Comparison of ENCODE assay signal across 13 cellular contexts in genomic region chr19:1134431-1134830, GRCh38. TPM values are rescaled to one million over a fixed set of nuclear protein-coding genes. Genes with fewer than 3 reads are reported as not detected.
DNase-seq lines count a peak whose midpoint lies in the region; ATAC-seq and TF ChIP-seq lines count a peak whose summit lies in the region.
"Had no signal": no experiment of that assay in that cellular context is flagged by ENCODE, and none has a peak within 500 bp of the region (broad histone marks: within the 10 kb centered on the region; RNA-seq: fewer than 3 reads in every experiment).

No MANE protein-coding gene starts in this region.

- no peaks in the 10 kb centered on the region for H4K20me1 ChIP-seq in GM23338 (replicated peaks; ENCODE audit: insufficient read depth)

- no peaks in the 10 kb centered on the region for H3K27me3 ChIP-seq in GM23338 (ENCODE audit: insufficient read depth)
- H3K27me3 ChIP-seq: brain microvascular endothelial cell, MG63 had no signal

- H3K27me3 Mint-ChIP-seq in activated CD4-positive, alpha-beta T cell treated with anti-CD3 and anti-CD28 coated beads, Interleukin-2, amount 10 ng/mL, durations not matched to agents 24 days and 14 days = no peaks in the 10 kb centered on the region
- no peaks in the 10 kb centered on the region for H3K27me3 Mint-ChIP-seq in activated naive CD8-positive, alpha-beta T cell
- peaks cover 19% of the 10 kb centered on the region for H3K27me3 Mint-ChIP-seq in GM23338 (ENCODE audit: insufficient read depth, low read depth, poor library complexity)

- H3K4me3 ChIP-seq in fibroblast of pulmonary artery (replicated peaks; ENCODE audit: low read depth, low read length) (no peak overlapping the region), skin epidermis (no peak overlapping the region), GM23338 (no peak overlapping the region)
- H3K4me3 ChIP-seq: MG63 had no signal

- no peaks in the 10 kb centered on the region for H3K9me2 ChIP-seq in GM23338 (ENCODE audit: insufficient read depth)

- TF ChIP-seq CTCF in fibroblast of pulmonary artery (IDR thresholded peaks at IDR 0.05; ENCODE audit: low read length, missing control alignments) = no peak
- TF ChIP-seq CTCF in GM23338 (conservative IDR thresholded peaks at IDR 0.05; ENCODE audit: low read depth in 2 of 2) = no peak

- H3K79me2 ChIP-seq in GM23338 (replicated peaks; ENCODE audit: insufficient read depth) = no peaks in the 10 kb centered on the region

- H3K9me3 Mint-ChIP-seq in activated CD4-positive, alpha-beta T cell treated with anti-CD3 and anti-CD28 coated beads, Interleukin-2, amount 10 ng/mL, durations not matched to agents 24 days and 14 days = no peaks in the 10 kb centered on the region
- no peaks in the 10 kb centered on the region for H3K9me3 Mint-ChIP-seq in activated naive CD8-positive, alpha-beta T cell (ENCODE audit: low read depth)
- H3K9me3 Mint-ChIP-seq in GM23338 = no peaks in the 10 kb centered on the region
- H3K9me3 Mint-ChIP-seq: endodermal cell had no signal

- H3K4me2 ChIP-seq in GM23338 = no peak overlapping the region

- no peaks in the 10 kb centered on the region; the same call in 1 of the 2 replicates for H3F3A ChIP-seq in GM23338 (replicated peaks; ENCODE audit: low read depth)

- no peaks in the 10 kb centered on the region for H3K36me3 ChIP-seq in GM23338 (ENCODE audit: insufficient read depth)
- H3K36me3 ChIP-seq: brain microvascular endothelial cell had no signal

- H3K27ac Mint-ChIP-seq in activated CD4-positive, alpha-beta T cell treated with anti-CD3 and anti-CD28 coated beads, Interleukin-2, amount 10 ng/mL, durations not matched to agents 24 days and 14 days = peak overlapping the region; percentile 53
- peak overlapping the region; percentile 58 for H3K27ac Mint-ChIP-seq in activated naive CD8-positive, alpha-beta T cell
- H3K27ac Mint-ChIP-seq in GM23338 = no peak overlapping the region
- H3K27ac Mint-ChIP-seq: endodermal cell had no signal

- H3K4me1 Mint-ChIP-seq in activated CD4-positive, alpha-beta T cell treated with anti-CD3 and anti-CD28 coated beads, Interleukin-2, amount 10 ng/mL, durations not matched to agents 24 days and 14 days = peaks cover 18% of the 10 kb centered on the region
- H3K4me1 Mint-ChIP-seq in activated naive CD8-positive, alpha-beta T cell (ENCODE audit: low read depth) = peaks cover 13% of the 10 kb centered on the region
- peaks cover 6% of the 10 kb centered on the region for H3K4me1 Mint-ChIP-seq in GM23338
- H3K4me1 Mint-ChIP-seq: endodermal cell had no signal

- H3K27ac ChIP-seq in skin epidermis (peak overlapping the region in 16 of 21 experiments; percentile 95 to 100 (median 98)), GM23338 (ENCODE audit: low read depth) (no peak overlapping the region)
- H3K27ac ChIP-seq: brain microvascular endothelial cell had no signal

- H2AFZ ChIP-seq in GM23338 = no peak overlapping the region

- peaks cover 14% of the 10 kb centered on the region for H3K36me3 Mint-ChIP-seq in activated CD4-positive, alpha-beta T cell treated with anti-CD3 and anti-CD28 coated beads, Interleukin-2, amount 10 ng/mL, durations not matched to agents 24 days and 14 days (ENCODE audit: low read depth)
- no peaks in the 10 kb centered on the region for H3K36me3 Mint-ChIP-seq in activated naive CD8-positive, alpha-beta T cell
- H3K36me3 Mint-ChIP-seq in GM23338 (ENCODE audit: low read depth) = no peaks in the 10 kb centered on the region

- intact Hi-C loops in activated CD4-positive, alpha-beta T cell treated with anti-CD3 and anti-CD28 coated beads, Interleukin-2, amount 10 ng/mL, durations not matched to agents 24 days and 14 days (cut with micrococcal nuclease) = loop anchor here (5.0 kb wide), 2 partner anchors 38 to 58 kb away; partner anchors contain the start of gene SBNO2

- no peak for ATAC-seq in GM23338
- ATAC-seq: activated CD4-positive, CD25-positive, alpha-beta regulatory T cell treated with anti-CD3 and anti-CD28 coated beads, Interleukin-2, amount 50 U/mL, for 24 hours had no signal

- no peak for DNase-seq in activated CD4-positive, alpha-beta T cell treated with anti-CD3 and anti-CD28 coated beads, Interleukin-2, amount 10 ng/mL, durations not matched to agents 24 days and 14 days
- no peak for DNase-seq in activated CD4-positive, alpha-beta T cell treated with anti-CD3 and anti-CD28 coated beads, Interleukin-2, amount 50 U/mL, for 48 hours
- DNase-seq in fibroblast of pulmonary artery (ENCODE audit: low read depth) (peak; percentile 59), NCI-H446 (lab: John Stamatoyannopoulos, UW) (no peak), GM23338 (ENCODE audit: low spot score) (no peak)
- DNase-seq in activated CD8-positive, alpha-beta memory T cell treated with anti-CD3 and anti-CD28 coated beads, Interleukin-2, amount 50 U/mL, for 4 hours = no peak
- DNase-seq: brain microvascular endothelial cell, endodermal cell, MG63, NCI-H2029 had no signal

- 0 out of 2 replicates have a peak, but pooled peaks cover 3% of the 10 kb centered on the region for H3K4me1 ChIP-seq in GM23338 (ENCODE audit: insufficient read depth)

- no peak overlapping the region for H3K4me3 Mint-ChIP-seq in activated CD4-positive, alpha-beta T cell treated with anti-CD3 and anti-CD28 coated beads, Interleukin-2, amount 10 ng/mL, durations not matched to agents 24 days and 14 days
- H3K4me3 Mint-ChIP-seq in activated naive CD8-positive, alpha-beta T cell = no peak overlapping the region
- no peak overlapping the region for H3K4me3 Mint-ChIP-seq in GM23338
- H3K4me3 Mint-ChIP-seq: endodermal cell had no signal

TF ChIP-seq in GM23338, 12 proteins besides CTCF, POLR2A, EP300 and RAD21:
- no peak for TF ChIP-seq ZNF114 (CRISPR knock-in tag; IDR thresholded peaks at IDR 0.05)

RNA-seq across cellular contexts. Expression of gene GPX4, which starts 30.6 kb away (rescaled TPM):
- 225 and 239 TPM in 2 replicates for total RNA-seq in activated CD4-positive, alpha-beta T cell treated with anti-CD3 and anti-CD28 coated beads, Interleukin-2, amount 10 ng/mL, durations not matched to agents 24 days and 14 days
- total RNA-seq in GM23338 (2014; rRNA removed; shearing (Covaris generic)) = 284 and 351 TPM in 2 replicates
- 543 and 573 TPM in 2 replicates for polyA plus RNA-seq in GM23338 (2016; fragmentation: Nextera tagmentation; extraction: Ambion mirVana)

RNA-seq across cellular contexts. Expression of gene POLR2E, which starts 39.3 kb away (rescaled TPM):
- total RNA-seq in activated CD4-positive, alpha-beta T cell treated with anti-CD3 and anti-CD28 coated beads, Interleukin-2, amount 10 ng/mL, durations not matched to agents 24 days and 14 days = 273 and 274 TPM in 2 replicates
- 257 and 303 TPM in 2 replicates for total RNA-seq in GM23338 (2014; rRNA removed; shearing (Covaris generic))
- polyA plus RNA-seq in GM23338 (2016; fragmentation: Nextera tagmentation; extraction: Ambion mirVana) = 254 and 286 TPM in 2 replicates

RNA-seq across cellular contexts. Expression of gene SBNO2, which starts 39.6 kb away (rescaled TPM):
- 97.1 and 98.9 TPM in 2 replicates for total RNA-seq in activated CD4-positive, alpha-beta T cell treated with anti-CD3 and anti-CD28 coated beads, Interleukin-2, amount 10 ng/mL, durations not matched to agents 24 days and 14 days
- total RNA-seq in GM23338 (2014; rRNA removed; shearing (Covaris generic)) = 28.0 and 35.4 TPM in 2 replicates
- 6.3 and 6.9 TPM in 2 replicates for polyA plus RNA-seq in GM23338 (2016; fragmentation: Nextera tagmentation; extraction: Ambion mirVana)
